3 cellular contexts compared by ENCODE assay signal in genomic region chr5:778421-778820, GRCh38. TPM values are rescaled to one million over a fixed set of nuclear protein-coding genes. Genes with fewer than 3 reads are reported as not detected.
"Had no signal": no experiment of that assay in that cellular context is flagged by ENCODE, and none has a peak within 500 bp of the region (broad histone marks: within the 10 kb centered on the region; RNA-seq: fewer than 3 reads in every experiment).

No MANE protein-coding gene starts in this region.

RNA-seq across cellular contexts. Expression of gene ZDHHC11B, which starts 6.1 kb away (rescaled TPM):
- total RNA-seq: LHCN-M2, MCF 10A, RPMI7951 had no signal
